In the genomic region with DNA sequence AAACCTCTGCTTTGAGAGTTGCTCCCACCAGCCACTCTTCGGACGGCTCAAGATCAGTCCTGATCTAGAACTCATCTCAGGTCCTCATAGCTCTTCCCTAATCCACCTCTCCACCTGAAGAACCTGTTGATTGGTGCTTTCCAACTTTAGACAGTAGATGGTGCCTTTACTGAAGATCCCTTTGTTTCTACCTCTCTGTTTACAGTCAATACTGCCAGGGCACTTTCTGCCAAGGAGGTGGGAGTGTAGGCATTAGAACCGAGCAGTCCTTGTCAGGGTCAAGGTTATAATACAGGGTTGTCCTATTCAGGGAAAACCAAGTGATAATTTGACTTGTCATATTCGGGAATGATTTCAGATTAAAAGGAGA, we compare ENCODE assay signal across 8 cellular contexts. TPM values are rescaled to one million over a fixed set of nuclear protein-coding genes. Genes with fewer than 3 reads are reported as not detected.
DNase-seq lines count a peak whose midpoint lies in the region; ATAC-seq and TF ChIP-seq lines count a peak whose summit lies in the region.

No MANE protein-coding gene starts in this region.

- H3K27ac Mint-ChIP-seq in activated CD4-positive, alpha-beta T cell treated with anti-CD3 and anti-CD28 coated beads for 36 hours = no peak overlapping the region

- H3K4me3 ChIP-seq in body of pancreas (peak overlapping the region; percentile 44 to 65), testis (peak overlapping the region; percentile 71 to 79), MM.1S (ENCODE audit: low read length) (no peak overlapping the region)

- no peaks in the 10 kb centered on the region for H3K9me2 ChIP-seq in MM.1S (replicated peaks; ENCODE audit: insufficient read depth, low read length)

- intact Hi-C loops in activated CD4-positive, alpha-beta T cell treated with anti-CD3 and anti-CD28 coated beads for 36 hours (cut with DNase I, micrococcal nuclease) = no loop called here
- intact Hi-C loops in body of pancreas (cut with DNase I) = no loop called here
- intact Hi-C loops in testis (cut with DNase I; ENCODE audit: low total_unique reads) = no loop called here

- H3K9me3 ChIP-seq in body of pancreas = no peaks in the 10 kb centered on the region
- no peaks in the 10 kb centered on the region for H3K9me3 ChIP-seq in testis
- no peaks in the 10 kb centered on the region for H3K9me3 ChIP-seq in MM.1S (replicated peaks; ENCODE audit: insufficient read depth, low read length)

- H3F3A ChIP-seq in MM.1S (ENCODE audit: insufficient read depth, low read length) = no peaks in the 10 kb centered on the region

- H3K4me2 ChIP-seq in MM.1S (ENCODE audit: low read depth, low read length) = no peak overlapping the region

- DNase-seq in activated CD4-positive, alpha-beta T cell treated with anti-CD3 and anti-CD28 coated beads for 36 hours = no peak
- DNase-seq in activated CD4-positive, alpha-beta T cell treated with anti-CD3 and anti-CD28 coated beads for 4 hours = no peak
- no peak for DNase-seq in body of pancreas
- DNase-seq in kidney glomerular epithelial cell (lab: John Stamatoyannopoulos, UW) = peak; percentile 56
- DNase-seq in testis = peak; percentile 42
- DNase-seq in MM.1S = no peak
- no peak for DNase-seq in DMS79 treated with DMSO at 0.1 percent for 48 hours (lab: John Stamatoyannopoulos, UW)

- no peak for ATAC-seq in activated CD4-positive, alpha-beta T cell treated with anti-CD3 and anti-CD28 coated beads for 36 hours
- ATAC-seq in body of pancreas (no peak), HG03196 (IDR thresholded peaks at IDR 0.05; ENCODE audit: unreplicated experiment) (no peak)

- no peaks in the 10 kb centered on the region for H3K79me2 ChIP-seq in MM.1S (ENCODE audit: low read length)

- H3K4me3 Mint-ChIP-seq in activated CD4-positive, alpha-beta T cell treated with anti-CD3 and anti-CD28 coated beads for 36 hours = peak overlapping the region; percentile 9

- CTCF ChIA-PET in activated CD4-positive, alpha-beta T cell treated with anti-CD3 and anti-CD28 coated beads for 36 hours (lab: Charles Lee) = no interaction called here

- POLR2A ChIA-PET in activated CD4-positive, alpha-beta T cell treated with anti-CD3 and anti-CD28 coated beads for 36 hours (lab: Charles Lee) = no interaction called here

- H3K36me3 Mint-ChIP-seq in activated CD4-positive, alpha-beta T cell treated with anti-CD3 and anti-CD28 coated beads for 36 hours (ENCODE audit: low read depth) = no peaks in the 10 kb centered on the region

- no peaks in the 10 kb centered on the region for H3K9me3 Mint-ChIP-seq in activated CD4-positive, alpha-beta T cell treated with anti-CD3 and anti-CD28 coated beads for 36 hours (ENCODE audit: low read depth)

- no peaks in the 10 kb centered on the region for H4K20me1 ChIP-seq in MM.1S (ENCODE audit: insufficient read depth, low read length)

- peaks cover 10% of the 10 kb centered on the region for H3K4me1 Mint-ChIP-seq in activated CD4-positive, alpha-beta T cell treated with anti-CD3 and anti-CD28 coated beads for 36 hours

- no peaks in the 10 kb centered on the region for H3K27me3 ChIP-seq in body of pancreas
- no peaks in the 10 kb centered on the region for H3K27me3 ChIP-seq in testis
- H3K27me3 ChIP-seq in MM.1S (replicated peaks; ENCODE audit: insufficient read depth, low read length) = 0 out of 2 replicates have a peak, but pooled peaks cover 5% of the 10 kb centered on the region

- H2AFZ ChIP-seq in MM.1S (ENCODE audit: low read length) = no peak overlapping the region

- H3K36me3 ChIP-seq in body of pancreas (replicated peaks in 1 of 2; ENCODE audit: insufficient read depth in 1 of 2, low read depth in 2 of 2) = no peaks in the 10 kb centered on the region
- no peaks in the 10 kb centered on the region for H3K36me3 ChIP-seq in testis (ENCODE audit: low read depth, missing control alignments)
- H3K36me3 ChIP-seq in MM.1S (replicated peaks; ENCODE audit: insufficient read depth, low read length) = no peaks in the 10 kb centered on the region

- H3K4me1 ChIP-seq in body of pancreas (peaks cover 50% of the 10 kb centered on the region), testis (peaks cover 16% of the 10 kb centered on the region), MM.1S (ENCODE audit: low read length) (no peaks in the 10 kb centered on the region)

- H3K27ac ChIP-seq in body of pancreas = peak overlapping the region; percentile 69 to 86 (median 79)
- peak overlapping the region; percentile 10 to 61 for H3K27ac ChIP-seq in testis
- H3K27ac ChIP-seq in MM.1S (ENCODE audit: low read length) = no peak overlapping the region

- H3K27me3 Mint-ChIP-seq in activated CD4-positive, alpha-beta T cell treated with anti-CD3 and anti-CD28 coated beads for 36 hours = peaks cover 44% of the 10 kb centered on the region

- no peak overlapping the region for H3K9ac ChIP-seq in MM.1S (ENCODE audit: low read length)

- WGBS in body of pancreas, 2 donors = 12% methylated on average over 4 of the region's 4 CpGs
- WGBS in testis, 2 donors = 16 to 33% methylated on average over 4 of the region's 4 CpGs

- no peak for TF ChIP-seq POLR2A in body of pancreas (IDR thresholded peaks at IDR 0.05)
- no peak for TF ChIP-seq POLR2A in testis (IDR thresholded peaks at IDR 0.05)

- peak in 2 of 7 experiments; percentile 5 to 8 for TF ChIP-seq CTCF in body of pancreas (IDR thresholded peaks at IDR 0.05)
- no peak for TF ChIP-seq CTCF in testis (IDR thresholded peaks at IDR 0.05)
- TF ChIP-seq CTCF in MM.1S (IDR thresholded peaks at IDR 0.05; ENCODE audit: low read length) = no peak

RNA-seq across cellular contexts. Expression of a gene that starts 1.2 kb away (rescaled TPM):
- not detected for total RNA-seq in activated CD4-positive, alpha-beta T cell treated with anti-CD3 and anti-CD28 coated beads for 36 hours
- total RNA-seq in body of pancreas = 10 to 100 TPM; 24.7 to 30.6 TPM
- total RNA-seq in testis = 10 to 100 TPM; 29.2 to 40.2 TPM
- polyA plus RNA-seq in testis (ENCODE audit: insufficient read depth, low read depth, low replicate concordance) = 21.0 TPM

Comparison
In these comparisons a context has a peak if more than half of its experiments do, and no peak if none do; other contexts are left out.
1. DNase-seq: peak in kidney glomerular epithelial cell (single experiment) and testis (single experiment); none in activated CD4-positive, alpha-beta T cell treated with anti-CD3 and anti-CD28 coated beads for 36 hours (single experiment), activated CD4-positive, alpha-beta T cell treated with anti-CD3 and anti-CD28 coated beads for 4 hours (0 of 2), body of pancreas (0 of 4), MM.1S (single experiment) and DMS79 treated with DMSO at 0.1 percent for 48 hours (single experiment).
2. RNA of a gene that starts 1.2 kb away (total RNA-seq): 29.2 to 40.2 TPM in testis and 24.7 to 30.6 TPM in body of pancreas; not detected in activated CD4-positive, alpha-beta T cell treated with anti-CD3 and anti-CD28 coated beads for 36 hours; every median in the first group is over 10 times any median in the second.